1 cellular context compared by ENCODE assay signal in the genomic region with DNA sequence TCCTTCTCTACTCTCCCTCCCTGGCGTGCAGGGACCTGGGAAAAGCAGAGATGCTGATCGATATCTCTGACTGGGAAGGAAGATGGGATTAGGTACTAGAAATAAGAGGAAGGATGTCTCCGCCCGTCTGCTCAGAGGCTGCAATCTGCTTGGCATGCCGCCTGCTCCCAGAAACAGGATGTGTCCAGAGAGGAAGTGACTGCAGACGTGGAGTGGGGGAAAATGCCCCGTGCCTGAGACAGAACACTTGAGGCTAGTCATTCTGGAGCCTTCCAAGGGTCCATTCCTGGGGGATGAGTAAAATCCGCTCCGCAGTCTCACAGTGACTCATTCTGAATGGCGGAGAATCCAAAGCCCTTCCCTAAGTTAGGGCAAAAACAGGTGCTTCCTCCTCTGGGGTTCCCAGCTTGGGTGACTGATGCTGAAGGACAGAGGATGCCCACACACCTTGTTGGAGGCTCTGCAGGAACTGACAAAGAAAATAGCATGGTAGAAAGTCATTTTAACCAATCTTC.
A peak's percentile ranks its signal among the peaks of the same experiment; 100 is the strongest.
TF ChIP-seq lines count a peak whose summit lies in the region.

No MANE protein-coding gene starts in this region.

TF ChIP-seq in SK-N-SH, 30 proteins besides CTCF, POLR2A, EP300 and RAD21 (continued from another document):
- TF ChIP-seq RXRA (IDR thresholded peaks at IDR 0.05; ENCODE audit: borderline replicate concordance, low read depth) (peak; percentile 99), FOXM1 (IDR thresholded peaks at IDR 0.05; ENCODE audit: low read depth) (peak; percentile 97), EZH2phosphoT487 (IDR thresholded peaks at IDR 0.05; ENCODE audit: borderline replicate concordance, low read depth) (no peak), FOSL2 (IDR thresholded peaks at IDR 0.05; ENCODE audit: borderline replicate concordance, low read depth) (peak; percentile 100), MEF2A (IDR thresholded peaks at IDR 0.05; ENCODE audit: borderline replicate concordance, low read depth) (peak; percentile 85; the same call in 1 of the 2 replicates), CHD2 (IDR thresholded peaks at IDR 0.05; ENCODE audit: low read length, partially characterized antibody) (peak; percentile 40), NRF1 (IDR thresholded peaks at IDR 0.05; ENCODE audit: low read depth, low read length) (no peak), TAF1 (IDR thresholded peaks at IDR 0.05; ENCODE audit: borderline replicate concordance, low read depth, low read length) (peak; percentile 75; the same call in 1 of the 2 replicates), YY1 (IDR thresholded peaks at IDR 0.05; ENCODE audit: low read depth) (peak; percentile 74; the same call in 1 of the 2 replicates), SIN3A (IDR thresholded peaks at IDR 0.05; ENCODE audit: borderline replicate concordance, low read depth, low read length) (peak; percentile 90), FOXJ3 (CRISPR knock-in tag; IDR thresholded peaks at IDR 0.05) (no peak), RFX5 (IDR thresholded peaks at IDR 0.05; ENCODE audit: low read length) (no peak), GATA2 (CRISPR knock-in tag; IDR thresholded peaks at IDR 0.05) (peak; percentile 79), GABPA (IDR thresholded peaks at IDR 0.05; ENCODE audit: low read depth) (peak; percentile 75), SMC3 (IDR thresholded peaks at IDR 0.05; ENCODE audit: low read depth, low read length) (no peak), TEAD4 (IDR thresholded peaks at IDR 0.05; ENCODE audit: borderline replicate concordance, insufficient read depth) (peak; percentile 99), NFIC (IDR thresholded peaks at IDR 0.05; ENCODE audit: borderline replicate concordance) (peak; percentile 98)
- TF ChIP-seq, protein P1, sequence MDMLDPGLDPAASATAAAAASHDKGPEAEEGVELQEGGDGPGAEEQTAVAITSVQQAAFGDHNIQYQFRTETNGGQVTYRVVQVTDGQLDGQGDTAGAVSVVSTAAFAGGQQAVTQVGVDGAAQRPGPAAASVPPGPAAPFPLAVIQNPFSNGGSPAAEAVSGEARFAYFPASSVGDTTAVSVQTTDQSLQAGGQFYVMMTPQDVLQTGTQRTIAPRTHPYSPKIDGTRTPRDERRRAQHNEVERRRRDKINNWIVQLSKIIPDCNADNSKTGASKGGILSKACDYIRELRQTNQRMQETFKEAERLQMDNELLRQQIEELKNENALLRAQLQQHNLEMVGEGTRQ (IDR thresholded peaks at IDR 0.05; ENCODE audit: borderline replicate concordance, low read depth, low read length) = no peak
- TF ChIP-seq, protein P2, sequence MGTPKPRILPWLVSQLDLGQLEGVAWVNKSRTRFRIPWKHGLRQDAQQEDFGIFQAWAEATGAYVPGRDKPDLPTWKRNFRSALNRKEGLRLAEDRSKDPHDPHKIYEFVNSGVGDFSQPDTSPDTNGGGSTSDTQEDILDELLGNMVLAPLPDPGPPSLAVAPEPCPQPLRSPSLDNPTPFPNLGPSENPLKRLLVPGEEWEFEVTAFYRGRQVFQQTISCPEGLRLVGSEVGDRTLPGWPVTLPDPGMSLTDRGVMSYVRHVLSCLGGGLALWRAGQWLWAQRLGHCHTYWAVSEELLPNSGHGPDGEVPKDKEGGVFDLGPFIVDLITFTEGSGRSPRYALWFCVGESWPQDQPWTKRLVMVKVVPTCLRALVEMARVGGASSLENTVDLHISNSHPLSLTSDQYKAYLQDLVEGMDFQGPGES (IDR thresholded peaks at IDR 0.05; ENCODE audit: low read depth, low read length) = no peak
- TF ChIP-seq, protein P3, sequence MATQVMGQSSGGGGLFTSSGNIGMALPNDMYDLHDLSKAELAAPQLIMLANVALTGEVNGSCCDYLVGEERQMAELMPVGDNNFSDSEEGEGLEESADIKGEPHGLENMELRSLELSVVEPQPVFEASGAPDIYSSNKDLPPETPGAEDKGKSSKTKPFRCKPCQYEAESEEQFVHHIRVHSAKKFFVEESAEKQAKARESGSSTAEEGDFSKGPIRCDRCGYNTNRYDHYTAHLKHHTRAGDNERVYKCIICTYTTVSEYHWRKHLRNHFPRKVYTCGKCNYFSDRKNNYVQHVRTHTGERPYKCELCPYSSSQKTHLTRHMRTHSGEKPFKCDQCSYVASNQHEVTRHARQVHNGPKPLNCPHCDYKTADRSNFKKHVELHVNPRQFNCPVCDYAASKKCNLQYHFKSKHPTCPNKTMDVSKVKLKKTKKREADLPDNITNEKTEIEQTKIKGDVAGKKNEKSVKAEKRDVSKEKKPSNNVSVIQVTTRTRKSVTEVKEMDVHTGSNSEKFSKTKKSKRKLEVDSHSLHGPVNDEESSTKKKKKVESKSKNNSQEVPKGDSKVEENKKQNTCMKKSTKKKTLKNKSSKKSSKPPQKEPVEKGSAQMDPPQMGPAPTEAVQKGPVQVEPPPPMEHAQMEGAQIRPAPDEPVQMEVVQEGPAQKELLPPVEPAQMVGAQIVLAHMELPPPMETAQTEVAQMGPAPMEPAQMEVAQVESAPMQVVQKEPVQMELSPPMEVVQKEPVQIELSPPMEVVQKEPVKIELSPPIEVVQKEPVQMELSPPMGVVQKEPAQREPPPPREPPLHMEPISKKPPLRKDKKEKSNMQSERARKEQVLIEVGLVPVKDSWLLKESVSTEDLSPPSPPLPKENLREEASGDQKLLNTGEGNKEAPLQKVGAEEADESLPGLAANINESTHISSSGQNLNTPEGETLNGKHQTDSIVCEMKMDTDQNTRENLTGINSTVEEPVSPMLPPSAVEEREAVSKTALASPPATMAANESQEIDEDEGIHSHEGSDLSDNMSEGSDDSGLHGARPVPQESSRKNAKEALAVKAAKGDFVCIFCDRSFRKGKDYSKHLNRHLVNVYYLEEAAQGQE (IDR thresholded peaks at IDR 0.05; ENCODE audit: low read depth, low read length) = peak; percentile 85
- TF ChIP-seq, protein P4, sequence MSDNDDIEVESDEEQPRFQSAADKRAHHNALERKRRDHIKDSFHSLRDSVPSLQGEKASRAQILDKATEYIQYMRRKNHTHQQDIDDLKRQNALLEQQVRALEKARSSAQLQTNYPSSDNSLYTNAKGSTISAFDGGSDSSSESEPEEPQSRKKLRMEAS (IDR thresholded peaks at IDR 0.05; ENCODE audit: low read depth) = peak; percentile 99
- TF ChIP-seq, protein P5, sequence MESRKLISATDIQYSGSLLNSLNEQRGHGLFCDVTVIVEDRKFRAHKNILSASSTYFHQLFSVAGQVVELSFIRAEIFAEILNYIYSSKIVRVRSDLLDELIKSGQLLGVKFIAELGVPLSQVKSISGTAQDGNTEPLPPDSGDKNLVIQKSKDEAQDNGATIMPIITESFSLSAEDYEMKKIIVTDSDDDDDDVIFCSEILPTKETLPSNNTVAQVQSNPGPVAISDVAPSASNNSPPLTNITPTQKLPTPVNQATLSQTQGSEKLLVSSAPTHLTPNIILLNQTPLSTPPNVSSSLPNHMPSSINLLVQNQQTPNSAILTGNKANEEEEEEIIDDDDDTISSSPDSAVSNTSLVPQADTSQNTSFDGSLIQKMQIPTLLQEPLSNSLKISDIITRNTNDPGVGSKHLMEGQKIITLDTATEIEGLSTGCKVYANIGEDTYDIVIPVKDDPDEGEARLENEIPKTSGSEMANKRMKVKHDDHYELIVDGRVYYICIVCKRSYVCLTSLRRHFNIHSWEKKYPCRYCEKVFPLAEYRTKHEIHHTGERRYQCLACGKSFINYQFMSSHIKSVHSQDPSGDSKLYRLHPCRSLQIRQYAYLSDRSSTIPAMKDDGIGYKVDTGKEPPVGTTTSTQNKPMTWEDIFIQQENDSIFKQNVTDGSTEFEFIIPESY (IDR thresholded peaks at IDR 0.05; ENCODE audit: borderline replicate concordance, low read depth) = peak; percentile 93
